11 cellular contexts compared by ENCODE assay signal in genomic region chr5:158154226-158155005, GRCh38.
A peak's percentile ranks its signal among the peaks of the same experiment; 100 is the strongest.
DNase-seq lines count a peak whose midpoint lies in the region; ATAC-seq and TF ChIP-seq lines count a peak whose summit lies in the region.
"Had no signal": no experiment of that assay in that cellular context is flagged by ENCODE, and none has a peak within 500 bp of the region (broad histone marks: within the 10 kb centered on the region; RNA-seq: fewer than 3 reads in every experiment).

No MANE protein-coding gene starts in this region.

- H3K9me3 ChIP-seq in tibial artery, result no peaks in the 10 kb centered on the region

- ATAC-seq in left ventricle myocardium superior, result peak; percentile 98
- ATAC-seq: stimulated activated naive B cell treated with anti-CD40 and anti-IgM and Interleukin-4, amounts not matched to agents 10 μg/mL and 1 μg/mL and 100 μg/mL, for 72 hours had no signal

- DNase-seq in HS-5 (ENCODE audit: low read depth) (peak; percentile 87), brain microvascular endothelial cell (peak; percentile 90), left ventricle myocardium superior (no peak), tibial artery (peak; percentile 73 to 74), NCI-H187 treated with DMSO at 0.1 percent for 48 hours (lab: John Stamatoyannopoulos, UW) (no peak), NK-92 (lab: John Stamatoyannopoulos, UW; ENCODE audit: unreplicated experiment) (no peak)
- no peak for DNase-seq in activated naive CD4-positive, alpha-beta T cell (lab: John Stamatoyannopoulos, UW)
- DNase-seq: activated naive CD4-positive, alpha-beta T cell treated with anti-CD3 and anti-CD28 coated beads, Interleukin-2, amount 10 ng/mL, durations not matched to agents 7 days and 5 days; NCI-H1436 treated with DMSO at 0.1 percent for 48 hours; stimulated activated naive B cell treated with anti-CD40 and anti-IgM and Interleukin-4, amounts not matched to agents 10 μg/mL and 1 μg/mL and 100 μg/mL, for 72 hours had no signal

- no peaks in the 10 kb centered on the region for H3K27me3 ChIP-seq in brain microvascular endothelial cell (replicated peaks)
- H3K27me3 ChIP-seq in tibial artery, result no peaks in the 10 kb centered on the region

- H3K36me3 ChIP-seq in brain microvascular endothelial cell (replicated peaks) (no peaks in the 10 kb centered on the region), tibial artery (no peaks in the 10 kb centered on the region)

- TF ChIP-seq CTCF in brain microvascular endothelial cell (IDR thresholded peaks at IDR 0.05; ENCODE audit: low read depth, low read length, missing control alignments) (peak; percentile 32), tibial artery (IDR thresholded peaks at IDR 0.05) (no peak)

- no peak overlapping the region for H3K27ac ChIP-seq in brain microvascular endothelial cell
- no peak overlapping the region for H3K27ac ChIP-seq in tibial artery
- H3K27ac ChIP-seq: HL-60 had no signal

- H3K4me3 ChIP-seq in brain microvascular endothelial cell (ENCODE audit: low read depth, low read length), result no peak overlapping the region
- H3K4me3 ChIP-seq in tibial artery, result no peak overlapping the region

- in situ Hi-C loops in brain microvascular endothelial cell (cut with HindIII; ENCODE audit: low pct_ligation_motif_present, low sequenced_read_pairs), result loop anchor here (25.0 kb wide), 1 partner anchor 958 kb away; no protein-coding TSS in a partner anchor

- intact Hi-C loops in left ventricle myocardium superior (cut with micrococcal nuclease) (no loop called here), tibial artery (cut with DNase I; ENCODE audit: low total_unique reads) (no loop called here)

- peaks cover 0 to 13% (median 0%) of the 10 kb centered on the region in 4 donors for H3K4me1 ChIP-seq in tibial artery

Comparison
In these comparisons a context has a peak if more than half of its experiments do, and no peak if none do; other contexts are left out.
1. DNase-seq: peak in HS-5 (single experiment), brain microvascular endothelial cell (single experiment) and tibial artery (2 of 2); none in left ventricle myocardium superior (single experiment), activated naive CD4-positive, alpha-beta T cell (0 of 4), NCI-H187 treated with DMSO at 0.1 percent for 48 hours (single experiment) and NK-92 (single experiment).